26 cellular contexts compared by ENCODE assay signal in the genomic region with DNA sequence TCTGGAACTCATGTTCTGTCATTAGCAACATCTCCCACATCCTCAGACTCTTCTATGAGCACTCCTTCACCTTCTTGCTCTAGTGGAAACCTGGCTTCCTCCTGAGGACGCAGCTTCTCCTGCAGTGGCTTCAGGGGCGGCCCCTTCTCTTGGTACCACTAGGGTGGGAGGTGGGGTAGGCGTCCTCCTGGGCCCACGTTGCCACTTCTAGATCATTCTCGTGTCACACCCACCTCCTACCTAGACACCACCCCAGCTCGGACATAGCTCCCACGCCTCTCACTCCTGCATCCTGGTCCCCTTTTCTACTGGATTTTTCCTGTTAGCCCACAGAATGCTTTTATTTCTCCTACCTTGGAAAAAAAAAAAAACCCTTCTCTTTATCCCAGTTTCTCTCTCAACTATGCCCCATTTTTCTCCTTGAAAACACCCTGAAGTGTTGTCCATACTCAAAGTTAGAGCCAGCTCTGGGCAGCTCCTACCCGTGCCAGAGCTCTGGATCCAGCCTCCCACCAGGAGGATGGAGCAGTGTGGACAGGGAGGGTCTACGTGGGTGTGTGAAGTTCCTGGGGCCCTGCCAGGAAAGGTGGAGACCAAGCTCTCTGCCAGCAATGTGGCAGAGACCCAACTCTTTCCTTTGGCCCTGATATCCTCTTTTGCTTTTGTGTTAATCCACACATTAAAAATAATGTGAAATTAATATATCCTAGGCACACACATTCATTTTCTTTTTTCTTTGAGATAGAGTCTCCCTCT.
DNase-seq lines count a peak whose midpoint lies in the region; ATAC-seq, FAIRE-seq and TF ChIP-seq lines count a peak whose summit lies in the region.
"Had no signal": no experiment of that assay in that cellular context is flagged by ENCODE, and none has a peak within 500 bp of the region (broad histone marks: within the 10 kb centered on the region; RNA-seq: fewer than 3 reads in every experiment).

No MANE protein-coding gene starts in this region.

- in situ Hi-C loops in HepG2 (cut with HindIII; ENCODE audit: extremely low pct_ligation_motif_present, low pct_unique_long_range_greater_than_20kb) = no loop called here

- no TSS peak for BruUV-seq in HepG2 (replicated peaks; lab: Mats Ljungman, UMichigan)

- no peaks in the 10 kb centered on the region for H4K20me1 ChIP-seq in HepG2 (ENCODE audit: insufficient read depth, low read length)

- TF ChIP-seq CTCF in RWPE1 (conservative IDR thresholded peaks at IDR 0.05; ENCODE audit: low read depth) = no peak
- TF ChIP-seq CTCF in HepG2 (CRISPR knock-in tag; IDR thresholded peaks at IDR 0.05) = no peak

- POLR2A ChIA-PET in RWPE1 (lab: Yijun Ruan, JAX; ENCODE audit: low non-redundant PET) (interaction anchor here (0.6 kb wide), 1 partner anchor 27 kb away, joined by 4 read pairs; no protein-coding TSS in a partner anchor), HepG2 (lab: Yijun Ruan, JAX) (no interaction called here)

- H2AFZ ChIP-seq in HepG2 (ENCODE audit: low read length) = no peak overlapping the region
- H2AFZ ChIP-seq: neural progenitor cell had no signal

- H3K4me3 ChIP-seq in H7 (ENCODE audit: insufficient read depth, low read depth, low read length) (no peak overlapping the region), HepG2 (replicated peaks in 1 of 3; ENCODE audit: insufficient read depth in 1 of 3, low read depth in 2 of 3, low read length in 3 of 3) (no peak overlapping the region)
- H3K4me3 ChIP-seq: adrenal gland, body of pancreas, neural progenitor cell, right lobe of liver, thoracic aorta, uterus had no signal

- no peaks in the 10 kb centered on the region for H3K4me1 ChIP-seq in HepG2 (ENCODE audit: insufficient read depth, low read length)
- H3K4me1 ChIP-seq: adrenal gland, neural progenitor cell, uterus had no signal

- H3K9ac ChIP-seq in HepG2 (ENCODE audit: insufficient read depth, low read depth, low read length) = no peak overlapping the region
- H3K9ac ChIP-seq: neural progenitor cell had no signal

- TF ChIP-seq EP300 in HepG2 (IDR thresholded peaks at IDR 0.05; ENCODE audit: low read depth in 2 of 2, low read length in 2 of 2) = no peak
- no peak for TF ChIP-seq EP300 in HepG2 (CRISPR knock-in tag; IDR thresholded peaks at IDR 0.05; ENCODE audit: borderline replicate concordance)

- intact Hi-C loops in posterior vena cava (cut with DNase I) = no loop called here
- intact Hi-C loops in HepG2 (cut with micrococcal nuclease; ENCODE audit: unreplicated experiment) = no loop called here

- no peaks in the 10 kb centered on the region for H3K79me2 ChIP-seq in HepG2 (ENCODE audit: insufficient read depth, low read length)

- H3K27me3 ChIP-seq in H7 (ENCODE audit: control insufficient read depth, insufficient read depth, low read length) (no peaks in the 10 kb centered on the region), HepG2 (ENCODE audit: control insufficient read depth in 1 of 2, insufficient read depth in 2 of 2, low read length in 2 of 2) (no peaks in the 10 kb centered on the region)
- H3K27me3 ChIP-seq: adrenal gland, body of pancreas, neural progenitor cell, right lobe of liver, uterus had no signal

- H3K36me3 ChIP-seq in H7 (replicated peaks; ENCODE audit: control insufficient read depth, insufficient read depth, low read length) (no peaks in the 10 kb centered on the region), HepG2 (replicated peaks in 1 of 2; ENCODE audit: control insufficient read depth in 1 of 2, insufficient read depth in 2 of 2, low read length in 2 of 2) (no peaks in the 10 kb centered on the region)
- H3K36me3 ChIP-seq: adrenal gland, neural progenitor cell, right lobe of liver, thoracic aorta, uterus had no signal

- H3K4me2 ChIP-seq in HepG2 (ENCODE audit: low read depth, low read length) = no peak overlapping the region
- H3K4me2 ChIP-seq: neural progenitor cell had no signal

- peak; percentile 13 for DNase-seq in H7
- no peak for DNase-seq in RWPE1 (ENCODE audit: low spot score)
- peak; percentile 13 for DNase-seq in dermis blood vessel endothelial cell
- DNase-seq in posterior vena cava (ENCODE audit: low spot score) = peak; percentile 19
- DNase-seq in T1000 (lab: John Stamatoyannopoulos, UW) = no peak
- no peak for DNase-seq in HepG2 (ENCODE audit: low spot score)
- no peak for DNase-seq in GM12892 (ENCODE audit: insufficient read length)
- DNase-seq: activated CD4-positive, alpha-beta T cell treated with anti-CD3 and anti-CD28 coated beads for 36 hours; activated naive CD4-positive, alpha-beta T cell treated with anti-CD3 and anti-CD28 coated beads, Interleukin-2, amount 10 ng/mL, durations not matched to agents 7 days and 5 days; body of pancreas; HCEC 1CT; hippocampal formation; left cardiac atrium; NCI-H1694 treated with DMSO at 0.1 percent for 48 hours; NCI-H2171 treated with DMSO at 0.1 percent for 48 hours; NCI-H526 treated with DMSO at 0.1 percent for 48 hours; SHP77 treated with DMSO at 0.1 percent for 48 hours; stimulated activated CD8-positive, alpha-beta memory T cell treated with anti-CD3 and anti-CD28 coated beads, Interleukin-4, amount 100 ng/mL, for 48 hours; stimulated activated naive CD8-positive, alpha-beta T cell treated with anti-CD3 and anti-CD28 coated beads, Interleukin-15, amount 100 ng/mL, for 72 hours; uterus had no signal

- H3K27ac ChIP-seq in RWPE1 = peak overlapping the region; percentile 99
- no peak overlapping the region for H3K27ac ChIP-seq in HepG2 (ENCODE audit: extremely low read length, insufficient read depth, low read length)
- H3K27ac ChIP-seq: adrenal gland, neural progenitor cell, right lobe of liver, thoracic aorta, uterus had no signal

- ATAC-seq in HepG2 = no peak
- ATAC-seq: stimulated activated naive CD8-positive, alpha-beta T cell treated with anti-CD3 and anti-CD28 coated beads, Interleukin-15, amount 100 ng/mL, for 72 hours had no signal

- TF ChIP-seq POLR2A in HepG2 (IDR thresholded peaks at IDR 0.05; ENCODE audit: insufficient read depth in 1 of 2, low read depth in 2 of 2, low read length in 2 of 2) (no peak), GM12892 (IDR thresholded peaks at IDR 0.05; ENCODE audit: low read depth, low read length) (no peak)

- FAIRE-seq in HepG2 (lab: Jason Lieb, UNC) (no peak), GM12892 (lab: Jason Lieb, UNC) (no peak)
- FAIRE-seq: endothelial cell of umbilical vein, G401.6 had no signal

- whole genome bisulfite sequencing in HepG2 (ENCODE audit: low lambda C conversion rate) = 75% methylated on average over 9 of the region's 9 CpGs

- CTCF ChIA-PET in RWPE1 (lab: Yijun Ruan, JAX) = interaction anchor here (0.6 kb wide), 4 partner anchors 11 to 592 kb away, joined by 3 to 4 read pairs (median 4); no protein-coding TSS in a partner anchor
- CTCF ChIA-PET in HepG2 (lab: Yijun Ruan, JAX; ENCODE audit: low intra/inter-chr PET ratio, low total read pairs) = no interaction called here

- H3K9me3 ChIP-seq in HepG2 (ENCODE audit: low read length) = no peaks in the 10 kb centered on the region
- H3K9me3 ChIP-seq: adrenal gland, body of pancreas, right lobe of liver, thoracic aorta, uterus had no signal

- no peak for TF ChIP-seq RAD21 in HepG2 (CRISPR knock-in tag; IDR thresholded peaks at IDR 0.05)

TF ChIP-seq in HepG2, 621 proteins besides CTCF, POLR2A, EP300 and RAD21 (continues in another document):
- TF ChIP-seq ZNF678 (CRISPR knock-in tag; IDR thresholded peaks at IDR 0.05) = no peak
- no peak for TF ChIP-seq MXD4 (CRISPR knock-in tag; IDR thresholded peaks at IDR 0.05)
- no peak for TF ChIP-seq NR2F1 (CRISPR knock-in tag; IDR thresholded peaks at IDR 0.05)
- TF ChIP-seq ATF7 (IDR thresholded peaks at IDR 0.05) = no peak
- TF ChIP-seq ATF7 (CRISPR knock-in tag; IDR thresholded peaks at IDR 0.05) = no peak
- TF ChIP-seq TSC22D2 (CRISPR knock-in tag; IDR thresholded peaks at IDR 0.05; ENCODE audit: borderline replicate concordance) = no peak
- no peak for TF ChIP-seq KAT7 (CRISPR knock-in tag; IDR thresholded peaks at IDR 0.05; ENCODE audit: borderline replicate concordance)
- TF ChIP-seq, protein P1, sequence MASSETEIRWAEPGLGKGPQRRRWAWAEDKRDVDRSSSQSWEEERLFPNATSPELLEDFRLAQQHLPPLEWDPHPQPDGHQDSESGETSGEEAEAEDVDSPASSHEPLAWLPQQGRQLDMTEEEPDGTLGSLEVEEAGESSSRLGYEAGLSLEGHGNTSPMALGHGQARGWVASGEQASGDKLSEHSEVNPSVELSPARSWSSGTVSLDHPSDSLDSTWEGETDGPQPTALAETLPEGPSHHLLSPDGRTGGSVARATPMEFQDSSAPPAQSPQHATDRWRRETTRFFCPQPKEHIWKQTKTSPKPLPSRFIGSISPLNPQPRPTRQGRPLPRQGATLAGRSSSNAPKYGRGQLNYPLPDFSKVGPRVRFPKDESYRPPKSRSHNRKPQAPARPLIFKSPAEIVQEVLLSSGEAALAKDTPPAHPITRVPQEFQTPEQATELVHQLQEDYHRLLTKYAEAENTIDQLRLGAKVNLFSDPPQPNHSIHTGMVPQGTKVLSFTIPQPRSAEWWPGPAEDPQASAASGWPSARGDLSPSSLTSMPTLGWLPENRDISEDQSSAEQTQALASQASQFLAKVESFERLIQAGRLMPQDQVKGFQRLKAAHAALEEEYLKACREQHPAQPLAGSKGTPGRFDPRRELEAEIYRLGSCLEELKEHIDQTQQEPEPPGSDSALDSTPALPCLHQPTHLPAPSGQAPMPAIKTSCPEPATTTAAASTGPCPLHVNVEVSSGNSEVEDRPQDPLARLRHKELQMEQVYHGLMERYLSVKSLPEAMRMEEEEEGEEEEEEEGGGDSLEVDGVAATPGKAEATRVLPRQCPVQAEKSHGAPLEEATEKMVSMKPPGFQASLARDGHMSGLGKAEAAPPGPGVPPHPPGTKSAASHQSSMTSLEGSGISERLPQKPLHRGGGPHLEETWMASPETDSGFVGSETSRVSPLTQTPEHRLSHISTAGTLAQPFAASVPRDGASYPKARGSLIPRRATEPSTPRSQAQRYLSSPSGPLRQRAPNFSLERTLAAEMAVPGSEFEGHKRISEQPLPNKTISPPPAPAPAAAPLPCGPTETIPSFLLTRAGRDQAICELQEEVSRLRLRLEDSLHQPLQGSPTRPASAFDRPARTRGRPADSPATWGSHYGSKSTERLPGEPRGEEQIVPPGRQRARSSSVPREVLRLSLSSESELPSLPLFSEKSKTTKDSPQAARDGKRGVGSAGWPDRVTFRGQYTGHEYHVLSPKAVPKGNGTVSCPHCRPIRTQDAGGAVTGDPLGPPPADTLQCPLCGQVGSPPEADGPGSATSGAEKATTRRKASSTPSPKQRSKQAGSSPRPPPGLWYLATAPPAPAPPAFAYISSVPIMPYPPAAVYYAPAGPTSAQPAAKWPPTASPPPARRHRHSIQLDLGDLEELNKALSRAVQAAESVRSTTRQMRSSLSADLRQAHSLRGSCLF (CRISPR knock-in tag; IDR thresholded peaks at IDR 0.05; ENCODE audit: borderline replicate concordance) = no peak
- TF ChIP-seq HHEX (CRISPR knock-in tag; IDR thresholded peaks at IDR 0.05) = no peak
- no peak for TF ChIP-seq ATRX (CRISPR knock-in tag; IDR thresholded peaks at IDR 0.05; ENCODE audit: borderline replicate concordance)
- no peak for TF ChIP-seq REL (CRISPR knock-in tag; conservative IDR thresholded peaks at IDR 0.05)

Comparison
In these comparisons a context has a peak if more than half of its experiments do, and no peak if none do; other contexts are left out.
1. DNase-seq: peak in H7 (single experiment), dermis blood vessel endothelial cell (single experiment) and posterior vena cava (single experiment); none in RWPE1 (single experiment), T1000 (single experiment), HepG2 (single experiment) and GM12892 (single experiment).